ENCODE assay signal across 9 cellular contexts in genomic region chr13:98171806-98172569, GRCh38. TPM values are rescaled to one million over a fixed set of nuclear protein-coding genes. Genes with fewer than 3 reads are reported as not detected.
DNase-seq lines count a peak whose midpoint lies in the region; ATAC-seq and TF ChIP-seq lines count a peak whose summit lies in the region.
"Had no signal": no experiment of that assay in that cellular context is flagged by ENCODE, and none has a peak within 500 bp of the region (broad histone marks: within the 10 kb centered on the region; RNA-seq: fewer than 3 reads in every experiment).

No MANE protein-coding gene starts in this region.

- no peaks in the 10 kb centered on the region for H3K9me3 Mint-ChIP-seq in neural crest cell

- no peak for TF ChIP-seq CTCF in AG04449 (IDR thresholded peaks at IDR 0.05; ENCODE audit: insufficient read depth, low read length, missing control alignments)
- TF ChIP-seq CTCF in foreskin keratinocyte (conservative IDR thresholded peaks at IDR 0.05) = no peak
- no peak for TF ChIP-seq CTCF in neural crest cell (conservative IDR thresholded peaks at IDR 0.05)

- no peaks in the 10 kb centered on the region for H3K27me3 ChIP-seq in foreskin keratinocyte

- peaks cover 71% of the 10 kb centered on the region for H3K4me1 Mint-ChIP-seq in neural crest cell
- H3K4me1 Mint-ChIP-seq: CD4-positive, CD25-positive, alpha-beta regulatory T cell had no signal

- peak overlapping the region; percentile 11 for H3K4me3 Mint-ChIP-seq in neural crest cell
- H3K4me3 Mint-ChIP-seq: CD4-positive, CD25-positive, alpha-beta regulatory T cell had no signal

- H3K27ac ChIP-seq in foreskin keratinocyte = no peak overlapping the region

- CTCF ChIA-PET in AG04449 (lab: Yijun Ruan, JAX) = no interaction called here

- POLR2A ChIA-PET in AG04449 (lab: Yijun Ruan, JAX) = interaction anchor here (1.5 kb wide), 1 partner anchor 36 kb away, joined by 6 read pairs; no protein-coding TSS in a partner anchor

- H3K4me1 ChIP-seq in foreskin keratinocyte = no peaks in the 10 kb centered on the region

- DNase-seq in AG04449 (ENCODE audit: low read depth, low spot score) (no peak), SK-N-DZ (ENCODE audit: low spot score) (peak; percentile 86), foreskin keratinocyte (no peak), neural crest cell (ENCODE audit: low read depth, low spot score) (no peak), GF-D8 (lab: John Stamatoyannopoulos, UW) (no peak), NCI-H2029 treated with DMSO at 0.1 percent for 48 hours (lab: John Stamatoyannopoulos, UW) (no peak), NCI-H187 (lab: John Stamatoyannopoulos, UW) (no peak), NCI-H2227 (lab: John Stamatoyannopoulos, UW; ENCODE audit: unreplicated experiment) (no peak)
- DNase-seq: CD4-positive, CD25-positive, alpha-beta regulatory T cell had no signal

- no peaks in the 10 kb centered on the region for H3K36me3 Mint-ChIP-seq in neural crest cell (ENCODE audit: low read depth)
- H3K36me3 Mint-ChIP-seq: CD4-positive, CD25-positive, alpha-beta regulatory T cell had no signal

- H3K27ac Mint-ChIP-seq in neural crest cell (ENCODE audit: unreplicated experiment) = peak overlapping the region; percentile 55

- no peaks in the 10 kb centered on the region for H3K27me3 Mint-ChIP-seq in neural crest cell (ENCODE audit: low read depth)

- ATAC-seq in foreskin keratinocyte = peak; percentile 47

- 0 out of 2 replicates have a peak overlapping the region, but pooled peaks have one; percentile 13 for H3K4me3 ChIP-seq in AG04449 (ENCODE audit: low read depth, low read length)

RNA-seq across cellular contexts. Expression of gene RNF113B, which starts 5.1 kb away (rescaled TPM):
- polyA plus RNA-seq in SK-N-DZ (2014; cell fraction: cytosol; rRNA removed) = not detected in 2 replicates
- polyA plus RNA-seq in SK-N-DZ (2014; cell fraction: nucleus; rRNA removed) = not detected in 2 replicates
- not detected in 2 replicates for total RNA-seq in foreskin keratinocyte
- polyA plus RNA-seq in foreskin keratinocyte = not detected in 2 replicates
- total RNA-seq in neural crest cell = not detected in 2 replicates
- total RNA-seq: CD4-positive, CD25-positive, alpha-beta regulatory T cell had no signal
- polyA plus RNA-seq: CD4-positive, CD25-positive, alpha-beta regulatory T cell had no signal

RNA-seq across cellular contexts. Expression of gene FARP1, which starts 29.1 kb away (rescaled TPM):
- 16.3 and 29.6 TPM in 2 replicates for polyA plus RNA-seq in SK-N-DZ (2014; cell fraction: cytosol; rRNA removed)
- 22.1 and 57.0 TPM in 2 replicates for polyA plus RNA-seq in SK-N-DZ (2014; cell fraction: nucleus; rRNA removed)
- total RNA-seq in foreskin keratinocyte = 21.5 and 25.0 TPM in 2 replicates
- polyA plus RNA-seq in foreskin keratinocyte = 17.0 and 21.0 TPM in 2 replicates
- total RNA-seq in neural crest cell = 138 and 139 TPM in 2 replicates
